ENCODE assay signal across 7 cellular contexts in the genomic region with DNA sequence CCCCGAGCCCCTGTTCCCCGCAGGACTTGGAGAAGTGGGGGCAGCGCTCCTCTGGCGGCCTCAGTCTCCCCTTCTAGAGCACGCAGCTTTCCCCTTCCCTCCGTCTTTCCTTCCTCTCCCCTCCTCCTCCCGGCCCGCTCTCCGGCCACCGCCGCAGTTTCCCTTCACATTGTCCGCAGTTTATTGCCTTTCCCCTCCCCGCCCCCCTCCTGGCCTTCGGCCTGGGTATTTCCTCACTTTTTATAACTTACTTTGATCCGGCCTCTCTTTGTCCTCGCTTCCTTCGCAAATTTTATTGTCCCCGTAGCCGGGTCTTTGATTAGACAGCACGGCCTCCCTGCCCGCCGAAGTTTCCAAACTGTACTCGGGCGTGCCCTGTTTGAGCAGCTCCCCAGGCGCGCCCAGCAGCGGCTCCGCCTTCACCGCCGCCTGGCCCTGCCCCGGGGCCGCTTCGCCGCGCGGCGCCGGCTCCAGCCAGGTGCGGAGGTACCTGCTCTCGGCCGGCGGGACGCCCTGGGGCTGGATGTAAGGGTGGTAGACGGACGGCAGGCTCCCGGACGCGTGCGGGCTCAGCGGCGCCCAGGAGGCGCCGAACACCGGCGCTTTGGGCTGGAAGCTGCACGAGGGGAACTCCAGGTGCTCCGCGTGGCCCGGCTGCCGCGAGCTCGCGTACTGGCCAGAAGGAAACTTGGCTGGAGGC. TPM values are rescaled to one million over a fixed set of nuclear protein-coding genes. Genes with fewer than 3 reads are reported as not detected.
DNase-seq lines count a peak whose midpoint lies in the region; ATAC-seq, FAIRE-seq and TF ChIP-seq lines count a peak whose summit lies in the region.
"Had no signal": no experiment of that assay in that cellular context is flagged by ENCODE, and none has a peak within 500 bp of the region (broad histone marks: within the 10 kb centered on the region; RNA-seq: fewer than 3 reads in every experiment).

No MANE protein-coding gene starts in this region.

- in situ Hi-C loops in GM12878 (cut with MboI): loop anchor here (10.0 kb wide), 1 partner anchor 781 kb away; the partner anchor contains the start of gene SCRN2

- H3K27me3 Mint-ChIP-seq in nephron (ENCODE audit: low read depth): peaks cover 100% of the 10 kb centered on the region

- H3K27me3 ChIP-seq in KMS-11 (ENCODE audit: insufficient read depth, low read depth): peaks cover 53% of the 10 kb centered on the region
- H3K27me3 ChIP-seq in GM12878 (replicated peaks in 1 of 2; ENCODE audit: control insufficient read depth in 2 of 2, insufficient read depth in 2 of 2, low read length in 1 of 2): peaks cover 36% of the 10 kb centered on the region in 2 experiments

- intact Hi-C loops in GM12878 (cut with micrococcal nuclease; ENCODE audit: unreplicated experiment): no loop called here

- no peaks in the 10 kb centered on the region for H3K9me3 ChIP-seq in GM12878 (replicated peaks; ENCODE audit: control insufficient read depth, insufficient read depth, low read length)

- RAD21 ChIA-PET in GM12878 (lab: Charles Lee; ENCODE audit: unreplicated experiment): interaction anchor here (0.8 to 1.4 kb wide), 5 partner anchors 11 to 600 kb away, joined by 3 to 4 read pairs (median 3); no protein-coding TSS in a partner anchor

- H3K4me1 Mint-ChIP-seq in nephron: peaks cover 34% of the 10 kb centered on the region

- no peak for TF ChIP-seq EP300 in GM12878 (IDR thresholded peaks at IDR 0.05; ENCODE audit: borderline replicate concordance in 1 of 2, control insufficient read depth in 1 of 2, low read depth in 2 of 2, low read length in 2 of 2)

- FAIRE-seq in GM12878 (lab: Jason Lieb, UNC): no peak
- FAIRE-seq: islet of Langerhans had no signal

- peak overlapping the region; percentile 53 for H3K27ac ChIP-seq in KMS-11
- no peak overlapping the region for H3K27ac ChIP-seq in GM12878 (ENCODE audit: control insufficient read depth, insufficient read depth)

- SMC1A ChIA-PET in GM12878 (lab: Charles Lee; ENCODE audit: uncharacterized antibody, unreplicated experiment): interaction anchor here (1.4 kb wide), 1 partner anchor 8 kb away, joined by 3 read pairs; no protein-coding TSS in a partner anchor

- ATAC-seq in GM12878: peak; percentile 87
- no peak for ATAC-seq in HG02840 (IDR thresholded peaks at IDR 0.05; ENCODE audit: low FRiP score, unreplicated experiment)

- no peak for TF ChIP-seq POLR2A in GM12878 (IDR thresholded peaks at IDR 0.05; ENCODE audit: low read depth, low read length)

- BruUV-seq in GM12878 (replicated peaks; lab: Mats Ljungman, UMichigan): no TSS peak

- no peaks in the 10 kb centered on the region for H3K36me3 Mint-ChIP-seq in nephron (ENCODE audit: low read depth)

- 9% methylated on average over 51 of the region's 63 CpGs for WGBS in GM12878 (ENCODE audit: insufficient coverage, insufficient replicate concordance, low lambda C conversion rate, missing lambda C conversion rate)

- POLR2A ChIA-PET in GM12878 (lab: Charles Lee): interaction anchor here (0.6 kb wide), 1 partner anchor 16 kb away, joined by 3 read pairs; no protein-coding TSS in a partner anchor

- peak overlapping the region in 2 of 3 experiments; percentile 69 to 93 for H3K27ac Mint-ChIP-seq in nephron

- H3K4me2 ChIP-seq in KMS-11: peak overlapping the region; percentile 89
- peak overlapping the region; percentile 79 for H3K4me2 ChIP-seq in GM12878 (ENCODE audit: control insufficient read depth, insufficient read depth)

- H3K4me3 ChIP-seq in KMS-11 (IDR thresholded peaks at IDR 0.05; ENCODE audit: insufficient read depth, low read depth, low read length) (no peak overlapping the region), GM12878 (peak overlapping the region; percentile 65)

- DNase-seq in 8988T (peak; percentile 69), GM12878 (ENCODE audit: low read depth, low spot score) (no peak), AML-193 (lab: John Stamatoyannopoulos, UW) (no peak)

- H3K9ac ChIP-seq in KMS-11 (peak overlapping the region; percentile 78), GM12878 (ENCODE audit: control insufficient read depth, insufficient read depth, low read length) (no peak overlapping the region)

- TF ChIP-seq RAD21 in GM12878 (IDR thresholded peaks at IDR 0.05; ENCODE audit: insufficient read depth, low read depth, low read length): no peak

- H3K79me2 ChIP-seq in KMS-11 (ENCODE audit: insufficient read depth, low read depth) (no peaks in the 10 kb centered on the region), GM12878 (ENCODE audit: control insufficient read depth, insufficient read depth, low read length) (no peaks in the 10 kb centered on the region)

- CTCF ChIA-PET in GM12878 (lab: Yijun Ruan, JAX): interaction anchor here (0.8 to 2.4 kb wide), 5 partner anchors 9 to 600 kb away, joined by 3 to 16 read pairs (median 3); no protein-coding TSS in a partner anchor

- H3K36me3 ChIP-seq in KMS-11 (ENCODE audit: insufficient read depth): no peaks in the 10 kb centered on the region
- no peaks in the 10 kb centered on the region; a peak in 1 of 4 replicates for H3K36me3 ChIP-seq in GM12878 (ENCODE audit: control insufficient read depth in 2 of 2, insufficient read depth in 2 of 2, low read length in 1 of 2)

- no peaks in the 10 kb centered on the region for H4K20me1 ChIP-seq in KMS-11 (ENCODE audit: insufficient read depth)
- H4K20me1 ChIP-seq in GM12878 (ENCODE audit: control insufficient read depth, insufficient read depth): no peaks in the 10 kb centered on the region

- H2AFZ ChIP-seq in KMS-11 (ENCODE audit: low read depth) (peak overlapping the region; percentile 94), GM12878 (ENCODE audit: control insufficient read depth, low read depth, low read length) (no peak overlapping the region)

- no peak for TF ChIP-seq CTCF in KMS-11 (conservative IDR thresholded peaks at IDR 0.05; ENCODE audit: low read depth, low read length)
- TF ChIP-seq CTCF in GM12878 (IDR thresholded peaks at IDR 0.05 in 2 of 3, conservative IDR thresholded peaks at IDR 0.05 in 1 of 3; ENCODE audit: control insufficient read depth in 2 of 3, extremely low read depth in 1 of 3, insufficient read depth in 1 of 3, low read depth in 3 of 3, low read length in 3 of 3): no peak
- TF ChIP-seq CTCF in nephron (IDR thresholded peaks at IDR 0.05; ENCODE audit: unreplicated experiment in 3 of 3): no peak

- H3K9me3 Mint-ChIP-seq in nephron: no peaks in the 10 kb centered on the region

- peaks cover 1% of the 10 kb centered on the region for H3K4me1 ChIP-seq in KMS-11 (ENCODE audit: low read depth, poor library complexity, severe bottlenecking)
- H3K4me1 ChIP-seq in GM12878 (ENCODE audit: control insufficient read depth, insufficient read depth, low read length): no peaks in the 10 kb centered on the region

- H3K4me3 Mint-ChIP-seq in nephron: peak overlapping the region; percentile 87 to 95 (median 93)

RNA-seq across cellular contexts. Expression of gene HOXB9, which starts 0.5 kb away (rescaled TPM):
- total RNA-seq in GM12878 (2013; cell fraction: nucleolus; rRNA removed): 0.19 and 0.42 TPM in 2 replicates
- not detected in 2 replicates for total RNA-seq in GM12878 (2014; rRNA removed)
- 0.04 and 0.05 TPM in 2 replicates for total RNA-seq in GM12878 (2014; rRNA removed; fragmentation: Illumina TruSeq; extraction: Trizol)
- 0.13 and 0.16 TPM in 2 replicates for total RNA-seq in GM12878 (2021)
- polyA plus RNA-seq in GM12878 (2011; ENCODE audit: low read depth): not detected
- polyA plus RNA-seq in GM12878 (2011; rRNA removed): 0.49 and 0.69 TPM in 2 replicates
- 0.32 and 0.46 TPM in 2 replicates for polyA plus RNA-seq in GM12878 (2011; cell fraction: cytosol; rRNA removed)
- polyA plus RNA-seq in GM12878 (2011; cell fraction: nucleus; rRNA removed): 0.53 and 0.87 TPM in 2 replicates
- 0.05 and 0.21 TPM in 2 replicates for polyA plus RNA-seq in GM12878 (2012)
- polyA plus RNA-seq in GM12878 (2014; fragmentation: Illumina TruSeq; extraction: Trizol): 0.01 TPM in 1 of 2 replicates, not detected in the other
- not detected for polyA plus RNA-seq in GM12878 (2014; fragmentation: Nextera tagmentation; extraction: Ambion mirVana)
- 0.09 TPM in 1 of 2 replicates, not detected in the other for polyA plus RNA-seq in GM12878 (2014; rRNA removed)
- not detected for polyA plus RNA-seq in GM12878 (2016; fragmentation: Nextera tagmentation; extraction: Ambion mirVana)
- polyA minus RNA-seq in GM12878 (2011; rRNA and poly(A)+ RNA removed): 0.15 and 0.26 TPM in 2 replicates
- polyA minus RNA-seq in GM12878 (2011; cell fraction: cytosol; rRNA and poly(A)+ RNA removed): not detected in 2 replicates
- 0.19 and 0.24 TPM in 2 replicates for polyA minus RNA-seq in GM12878 (2011; cell fraction: nucleus; rRNA and poly(A)+ RNA removed)

RNA-seq across cellular contexts. Expression of gene HOXB8, which starts 10.6 kb away (rescaled TPM):
- total RNA-seq in GM12878 (2013; cell fraction: nucleolus; rRNA removed): not detected in 2 replicates
- total RNA-seq in GM12878 (2014; rRNA removed) (not detected in 2 replicates), GM12878 (2014; rRNA removed; fragmentation: Illumina TruSeq; extraction: Trizol) (not detected in 2 replicates), GM12878 (2021) (0.21 TPM in 1 of 2 replicates, not detected in the other)
- not detected for polyA plus RNA-seq in GM12878 (2011; ENCODE audit: low read depth)
- polyA plus RNA-seq in GM12878 (2011; rRNA removed) (not detected in 2 replicates), GM12878 (2014; fragmentation: Illumina TruSeq; extraction: Trizol) (not detected in 2 replicates), GM12878 (2014; fragmentation: Nextera tagmentation; extraction: Ambion mirVana) (not detected), GM12878 (2014; rRNA removed) (not detected in 2 replicates), GM12878 (2016; fragmentation: Nextera tagmentation; extraction: Ambion mirVana) (not detected)
- polyA plus RNA-seq in GM12878 (2011; cell fraction: cytosol; rRNA removed): not detected in 2 replicates
- not detected in 2 replicates for polyA plus RNA-seq in GM12878 (2011; cell fraction: nucleus; rRNA removed)
- polyA plus RNA-seq in GM12878 (2012): not detected in 2 replicates
- not detected in 2 replicates for polyA minus RNA-seq in GM12878 (2011; rRNA and poly(A)+ RNA removed)
- not detected in 2 replicates for polyA minus RNA-seq in GM12878 (2011; cell fraction: cytosol; rRNA and poly(A)+ RNA removed)
- polyA minus RNA-seq in GM12878 (2011; cell fraction: nucleus; rRNA and poly(A)+ RNA removed): not detected in 2 replicates

RNA-seq across cellular contexts. Expression of gene HOXB7, which starts 14.8 kb away (rescaled TPM):
- 0.98 and 1.3 TPM in 2 replicates for total RNA-seq in GM12878 (2013; cell fraction: nucleolus; rRNA removed)
- total RNA-seq in GM12878 (2014; rRNA removed): 3.2 and 4.2 TPM in 2 replicates
- 3.6 and 5.8 TPM in 2 replicates for total RNA-seq in GM12878 (2014; rRNA removed; fragmentation: Illumina TruSeq; extraction: Trizol)
- total RNA-seq in GM12878 (2021): 4.0 and 4.5 TPM in 2 replicates
- 2.3 TPM for polyA plus RNA-seq in GM12878 (2011; ENCODE audit: low read depth)
- polyA plus RNA-seq in GM12878 (2011; rRNA removed): 7.4 and 8.3 TPM in 2 replicates
- 6.8 and 8.1 TPM in 2 replicates for polyA plus RNA-seq in GM12878 (2011; cell fraction: cytosol; rRNA removed)
- 2.5 and 4.1 TPM in 2 replicates for polyA plus RNA-seq in GM12878 (2011; cell fraction: nucleus; rRNA removed)
- 3.9 and 4.1 TPM in 2 replicates for polyA plus RNA-seq in GM12878 (2012)
- 1.3 and 3.7 TPM in 2 replicates for polyA plus RNA-seq in GM12878 (2014; fragmentation: Illumina TruSeq; extraction: Trizol)
- 1 to 10 TPM; 2.8 to 3.4 TPM for polyA plus RNA-seq in GM12878 (2014; fragmentation: Nextera tagmentation; extraction: Ambion mirVana)
- polyA plus RNA-seq in GM12878 (2014; rRNA removed): 5.1 and 7.0 TPM in 2 replicates
- 1 to 10 TPM; 4.3 to 4.8 TPM for polyA plus RNA-seq in GM12878 (2016; fragmentation: Nextera tagmentation; extraction: Ambion mirVana)
- 1.6 and 2.8 TPM in 2 replicates for polyA minus RNA-seq in GM12878 (2011; rRNA and poly(A)+ RNA removed)
- polyA minus RNA-seq in GM12878 (2011; cell fraction: cytosol; rRNA and poly(A)+ RNA removed): 1.7 and 2.2 TPM in 2 replicates
- polyA minus RNA-seq in GM12878 (2011; cell fraction: nucleus; rRNA and poly(A)+ RNA removed): 0.97 and 1.2 TPM in 2 replicates

RNA-seq across cellular contexts. Expression of gene HOXB6, which starts 20.9 kb away (rescaled TPM):
- not detected in 2 replicates for total RNA-seq in GM12878 (2013; cell fraction: nucleolus; rRNA removed)
- total RNA-seq in GM12878 (2014; rRNA removed) (0.05 and 0.06 TPM in 2 replicates), GM12878 (2014; rRNA removed; fragmentation: Illumina TruSeq; extraction: Trizol) (0.09 TPM in 1 of 2 replicates, not detected in the other), GM12878 (2021) (0.13 and 0.24 TPM in 2 replicates)
- polyA plus RNA-seq in GM12878 (2011; ENCODE audit: low read depth): 0.16 TPM
- polyA plus RNA-seq in GM12878 (2011; rRNA removed) (0.10 TPM in 1 of 2 replicates, not detected in the other), GM12878 (2014; fragmentation: Illumina TruSeq; extraction: Trizol) (0.07 TPM in 1 of 2 replicates, not detected in the other), GM12878 (2014; fragmentation: Nextera tagmentation; extraction: Ambion mirVana) (under 1 TPM in 1 of 2 experiments, not detected in 1; 0.04 TPM), GM12878 (2014; rRNA removed) (0.22 and 0.51 TPM in 2 replicates), GM12878 (2016; fragmentation: Nextera tagmentation; extraction: Ambion mirVana) (under 1 TPM in 1 of 2 experiments, not detected in 1; 0.13 TPM)
- 0.10 and 0.27 TPM in 2 replicates for polyA plus RNA-seq in GM12878 (2011; cell fraction: cytosol; rRNA removed)
- polyA plus RNA-seq in GM12878 (2011; cell fraction: nucleus; rRNA removed): 0.10 TPM in 1 of 2 replicates, not detected in the other
- 0.21 TPM in 1 of 2 replicates, not detected in the other for polyA plus RNA-seq in GM12878 (2012)
- 0.10 TPM in 1 of 2 replicates, not detected in the other for polyA minus RNA-seq in GM12878 (2011; rRNA and poly(A)+ RNA removed)
- not detected in 2 replicates for polyA minus RNA-seq in GM12878 (2011; cell fraction: cytosol; rRNA and poly(A)+ RNA removed)
- not detected in 2 replicates for polyA minus RNA-seq in GM12878 (2011; cell fraction: nucleus; rRNA and poly(A)+ RNA removed)

RNA-seq across cellular contexts. Expression of gene HOXB5, which starts 32.1 kb away (rescaled TPM):
- total RNA-seq in GM12878 (2013; cell fraction: nucleolus; rRNA removed): not detected in 2 replicates
- total RNA-seq in GM12878 (2014; rRNA removed) (not detected in 2 replicates), GM12878 (2014; rRNA removed; fragmentation: Illumina TruSeq; extraction: Trizol) (not detected in 2 replicates), GM12878 (2021) (not detected in 2 replicates)
- not detected for polyA plus RNA-seq in GM12878 (2011; ENCODE audit: low read depth)
- polyA plus RNA-seq in GM12878 (2011; rRNA removed) (not detected in 2 replicates), GM12878 (2014; fragmentation: Illumina TruSeq; extraction: Trizol) (not detected in 2 replicates), GM12878 (2014; fragmentation: Nextera tagmentation; extraction: Ambion mirVana) (not detected), GM12878 (2014; rRNA removed) (not detected in 2 replicates), GM12878 (2016; fragmentation: Nextera tagmentation; extraction: Ambion mirVana) (not detected)
- not detected in 2 replicates for polyA plus RNA-seq in GM12878 (2011; cell fraction: cytosol; rRNA removed)
- not detected in 2 replicates for polyA plus RNA-seq in GM12878 (2011; cell fraction: nucleus; rRNA removed)
- not detected in 2 replicates for polyA plus RNA-seq in GM12878 (2012)
- not detected in 2 replicates for polyA minus RNA-seq in GM12878 (2011; rRNA and poly(A)+ RNA removed)
- not detected in 2 replicates for polyA minus RNA-seq in GM12878 (2011; cell fraction: cytosol; rRNA and poly(A)+ RNA removed)
- polyA minus RNA-seq in GM12878 (2011; cell fraction: nucleus; rRNA and poly(A)+ RNA removed): not detected in 2 replicates
